In genomic region chr3:53826048-53826447, GRCh38 we compare ENCODE assay signal across 16 cellular contexts. TPM values are rescaled to one million over a fixed set of nuclear protein-coding genes. Genes with fewer than 3 reads are reported as not detected.
DNase-seq lines count a peak whose midpoint lies in the region; ATAC-seq and TF ChIP-seq lines count a peak whose summit lies in the region.
"Had no signal": no experiment of that assay in that cellular context is flagged by ENCODE, and none has a peak within 500 bp of the region (broad histone marks: within the 10 kb centered on the region; RNA-seq: fewer than 3 reads in every experiment).

No MANE protein-coding gene starts in this region.

- peaks cover 28% of the 10 kb centered on the region for H3K4me1 Mint-ChIP-seq in activated T-helper 2 cell treated with anti-CD3 and anti-CD28 coated beads, Interferon-gamma antibody, Interleukin-2, Interleukin-4, amounts not matched to agents 10 μg/mL and 5 μg/mL and 100 μg/mL, durations not matched to agents 14 hours and 24 hours and 36 hours (ENCODE audit: low read depth)
- H3K4me1 Mint-ChIP-seq in nephron progenitor cell: peaks cover 8% of the 10 kb centered on the region
- no peaks in the 10 kb centered on the region for H3K4me1 Mint-ChIP-seq in CD8-positive, alpha-beta memory T cell
- H3K4me1 Mint-ChIP-seq: B cell had no signal

- no peaks in the 10 kb centered on the region for H3K9me3 ChIP-seq in CD8-positive, alpha-beta memory T cell (ENCODE audit: low read length)
- H3K9me3 ChIP-seq: BLaER1 treated with 17β-estradiol and CSF1 and Interleukin-3, amounts not matched to agents 10 nM and 100 nM had no signal

- H3K27ac ChIP-seq in CD8-positive, alpha-beta memory T cell (ENCODE audit: low read depth, low read length): no peak overlapping the region
- H3K27ac ChIP-seq: BLaER1 treated with 17β-estradiol and CSF1 and Interleukin-3, amounts not matched to agents 10 nM and 100 nM; KMS-11 had no signal

- no peaks in the 10 kb centered on the region for H3K27me3 ChIP-seq in CD8-positive, alpha-beta memory T cell (ENCODE audit: insufficient read depth, low read length, poor library complexity, severe bottlenecking)
- H3K27me3 ChIP-seq: BLaER1 treated with 17β-estradiol and CSF1 and Interleukin-3, amounts not matched to agents 10 nM and 100 nM had no signal

- H3K36me3 Mint-ChIP-seq in activated T-helper 2 cell treated with anti-CD3 and anti-CD28 coated beads, Interferon-gamma antibody, Interleukin-2, Interleukin-4, amounts not matched to agents 10 μg/mL and 5 μg/mL and 100 μg/mL, durations not matched to agents 14 hours and 24 hours and 36 hours (ENCODE audit: low read depth): peaks cover 22% of the 10 kb centered on the region
- H3K36me3 Mint-ChIP-seq in nephron progenitor cell (ENCODE audit: low read depth): no peaks in the 10 kb centered on the region
- H3K36me3 Mint-ChIP-seq in CD8-positive, alpha-beta memory T cell: no peaks in the 10 kb centered on the region

- TF ChIP-seq CTCF in foreskin fibroblast (IDR thresholded peaks at IDR 0.05; ENCODE audit: low read depth, low read length) (no peak), nephron progenitor cell (IDR thresholded peaks at IDR 0.05) (no peak)

- no peak for DNase-seq in activated T-helper 2 cell treated with anti-CD3 and anti-CD28 coated beads, Interferon-gamma antibody, Interleukin-2, Interleukin-4, amounts not matched to agents 10 μg/mL and 5 μg/mL and 100 μg/mL, durations not matched to agents 14 hours and 24 hours and 36 hours (ENCODE audit: low spot score)
- DNase-seq in kidney tubule cell (ENCODE audit: low spot score) (peak; percentile 33), foreskin fibroblast (no peak), NCI-H1930 (lab: John Stamatoyannopoulos, UW) (no peak), nephron progenitor cell (no peak)
- DNase-seq in CD8-positive, alpha-beta memory T cell: no peak
- DNase-seq: DMS153, DMS79, GF-D8, H9 had no signal

- intact Hi-C loops in activated T-helper 2 cell treated with anti-CD3 and anti-CD28 coated beads, Interferon-gamma antibody, Interleukin-2, Interleukin-4, amounts not matched to agents 10 μg/mL and 5 μg/mL and 100 μg/mL, durations not matched to agents 14 hours and 24 hours and 36 hours (cut with micrococcal nuclease): no loop called here

- H3K4me1 ChIP-seq in CD8-positive, alpha-beta memory T cell (ENCODE audit: insufficient read depth, low read length): no peaks in the 10 kb centered on the region

- H3K4me3 Mint-ChIP-seq in activated T-helper 2 cell treated with anti-CD3 and anti-CD28 coated beads, Interferon-gamma antibody, Interleukin-2, Interleukin-4, amounts not matched to agents 10 μg/mL and 5 μg/mL and 100 μg/mL, durations not matched to agents 14 hours and 24 hours and 36 hours (ENCODE audit: low read depth): no peak overlapping the region
- no peak overlapping the region for H3K4me3 Mint-ChIP-seq in nephron progenitor cell
- H3K4me3 Mint-ChIP-seq in CD8-positive, alpha-beta memory T cell: no peak overlapping the region
- H3K4me3 Mint-ChIP-seq: B cell, H9 had no signal

- ATAC-seq in GM18868 (IDR thresholded peaks at IDR 0.05; ENCODE audit: unreplicated experiment) (peak; percentile 59), HG03432 (IDR thresholded peaks at IDR 0.05; ENCODE audit: unreplicated experiment) (peak; percentile 40)

- POLR2A ChIA-PET in CD8-positive, alpha-beta memory T cell (lab: Charles Lee): no interaction called here

- CTCF ChIA-PET in CD8-positive, alpha-beta memory T cell (lab: Charles Lee): interaction anchor here (1.2 kb wide), 1 partner anchor 17 kb away, joined by 3 read pairs; no protein-coding TSS in a partner anchor

- no peaks in the 10 kb centered on the region for H3K36me3 ChIP-seq in CD8-positive, alpha-beta memory T cell (ENCODE audit: insufficient read depth, low read length)
- H3K36me3 ChIP-seq: BLaER1 treated with 17β-estradiol and CSF1 and Interleukin-3, amounts not matched to agents 10 nM and 100 nM had no signal

- peaks cover 4% of the 10 kb centered on the region for H3K27me3 Mint-ChIP-seq in activated T-helper 2 cell treated with anti-CD3 and anti-CD28 coated beads, Interferon-gamma antibody, Interleukin-2, Interleukin-4, amounts not matched to agents 10 μg/mL and 5 μg/mL and 100 μg/mL, durations not matched to agents 14 hours and 24 hours and 36 hours (ENCODE audit: low read depth)
- peaks cover 3% of the 10 kb centered on the region for H3K27me3 Mint-ChIP-seq in nephron progenitor cell (ENCODE audit: low read depth, poor library complexity)
- H3K27me3 Mint-ChIP-seq in CD8-positive, alpha-beta memory T cell: peaks cover 3 to 4% of the 10 kb centered on the region in 2 donors
- H3K27me3 Mint-ChIP-seq: B cell had no signal

- no peaks in the 10 kb centered on the region for H3K9me3 Mint-ChIP-seq in activated T-helper 2 cell treated with anti-CD3 and anti-CD28 coated beads, Interferon-gamma antibody, Interleukin-2, Interleukin-4, amounts not matched to agents 10 μg/mL and 5 μg/mL and 100 μg/mL, durations not matched to agents 14 hours and 24 hours and 36 hours
- no peaks in the 10 kb centered on the region for H3K9me3 Mint-ChIP-seq in nephron progenitor cell
- no peaks in the 10 kb centered on the region for H3K9me3 Mint-ChIP-seq in CD8-positive, alpha-beta memory T cell
- H3K9me3 Mint-ChIP-seq: H9 had no signal

- no peak overlapping the region for H3K4me3 ChIP-seq in foreskin fibroblast (ENCODE audit: low read depth in 1 of 2, low read length in 2 of 2)
- no peak overlapping the region for H3K4me3 ChIP-seq in CD8-positive, alpha-beta memory T cell (ENCODE audit: low read length)
- H3K4me3 ChIP-seq: BLaER1 treated with 17β-estradiol and CSF1 and Interleukin-3, amounts not matched to agents 10 nM and 100 nM had no signal

- peak overlapping the region; percentile 14 for H3K27ac Mint-ChIP-seq in activated T-helper 2 cell treated with anti-CD3 and anti-CD28 coated beads, Interferon-gamma antibody, Interleukin-2, Interleukin-4, amounts not matched to agents 10 μg/mL and 5 μg/mL and 100 μg/mL, durations not matched to agents 14 hours and 24 hours and 36 hours
- no peak overlapping the region for H3K27ac Mint-ChIP-seq in nephron progenitor cell
- H3K27ac Mint-ChIP-seq in CD8-positive, alpha-beta memory T cell: no peak overlapping the region
- H3K27ac Mint-ChIP-seq: B cell, H9 had no signal

RNA-seq across cellular contexts. Expression of gene CHDH, which starts 20.2 kb away (rescaled TPM):
- 10.7 and 12.0 TPM in 2 replicates for total RNA-seq in activated T-helper 2 cell treated with anti-CD3 and anti-CD28 coated beads, Interferon-gamma antibody, Interleukin-2, Interleukin-4, amounts not matched to agents 10 μg/mL and 5 μg/mL and 100 μg/mL, durations not matched to agents 14 hours and 24 hours and 36 hours
- under 1 TPM; 0.42 to 0.71 TPM for total RNA-seq in CD8-positive, alpha-beta memory T cell
- polyA plus RNA-seq in CD8-positive, alpha-beta memory T cell: not detected

RNA-seq across cellular contexts. Expression of gene IL17RB, which starts 20.3 kb away (rescaled TPM):
- total RNA-seq in activated T-helper 2 cell treated with anti-CD3 and anti-CD28 coated beads, Interferon-gamma antibody, Interleukin-2, Interleukin-4, amounts not matched to agents 10 μg/mL and 5 μg/mL and 100 μg/mL, durations not matched to agents 14 hours and 24 hours and 36 hours: 33.3 and 36.1 TPM in 2 replicates
- total RNA-seq in CD8-positive, alpha-beta memory T cell: 1 to 10 TPM; 1.2 to 2.1 TPM
- 0.98 TPM for polyA plus RNA-seq in CD8-positive, alpha-beta memory T cell
- total RNA-seq: A172 had no signal

RNA-seq across cellular contexts. Expression of gene ACTR8, which starts 55.9 kb away (rescaled TPM):
- total RNA-seq in activated T-helper 2 cell treated with anti-CD3 and anti-CD28 coated beads, Interferon-gamma antibody, Interleukin-2, Interleukin-4, amounts not matched to agents 10 μg/mL and 5 μg/mL and 100 μg/mL, durations not matched to agents 14 hours and 24 hours and 36 hours: 52.4 and 59.0 TPM in 2 replicates
- 10 to 100 TPM; 34.7 to 36.5 TPM for total RNA-seq in CD8-positive, alpha-beta memory T cell
- 21.4 TPM for polyA plus RNA-seq in CD8-positive, alpha-beta memory T cell

Comparison
In these comparisons a context has a peak if more than half of its experiments do, and no peak if none do; other contexts are left out.
1. RNA of gene IL17RB, which starts 20.3 kb away (total RNA-seq): 33.3 to 36.1 TPM in activated T-helper 2 cell treated with anti-CD3 and anti-CD28 coated beads, Interferon-gamma antibody, Interleukin-2, Interleukin-4, amounts not matched to agents 10 μg/mL and 5 μg/mL and 100 μg/mL, durations not matched to agents 14 hours and 24 hours and 36 hours; 1.2 to 2.1 TPM in CD8-positive, alpha-beta memory T cell; every median in the first group is over 10 times any median in the second.